Comparison of ENCODE assay signal across 21 cellular contexts in genomic region chr4:65831828-65832227, GRCh38.
"Had no signal": no experiment of that assay in that cellular context is flagged by ENCODE, and none has a peak within 500 bp of the region (broad histone marks: within the 10 kb centered on the region; RNA-seq: fewer than 3 reads in every experiment).

No MANE protein-coding gene starts in this region.

- H3K27ac Mint-ChIP-seq: immature natural killer cell; memory B cell; naive B cell; naive thymus-derived CD8-positive, alpha-beta T cell had no signal

- H3K27ac ChIP-seq: coronary artery, dorsolateral prefrontal cortex, esophagus muscularis mucosa, foreskin keratinocyte, gastroesophageal sphincter, heart left ventricle, hepatocyte, left lung, lower lobe of right lung had no signal

- H3K9me3 Mint-ChIP-seq: memory B cell had no signal

- H3K4me1 ChIP-seq: esophagus muscularis mucosa, foreskin keratinocyte, gastroesophageal sphincter, heart left ventricle, left lung, lower lobe of right lung had no signal

- H3K27me3 Mint-ChIP-seq: memory B cell; naive B cell; naive thymus-derived CD8-positive, alpha-beta T cell had no signal

- H3K4me2 ChIP-seq: hepatocyte had no signal

- H3K4me3 Mint-ChIP-seq: immature natural killer cell; memory B cell; naive B cell; naive thymus-derived CD8-positive, alpha-beta T cell had no signal

- H2AFZ ChIP-seq: hepatocyte had no signal

- DNase-seq: dermis blood vessel endothelial cell; dorsolateral prefrontal cortex; effector CD4-positive, alpha-beta T cell; effector memory CD4-positive, alpha-beta T cell; foreskin keratinocyte; heart left ventricle; hypothalamus; immature natural killer cell; left cardiac atrium; left lung; left ventricle myocardium superior; lower lobe of right lung; mesendoderm; midbrain; naive B cell; naive thymus-derived CD8-positive, alpha-beta T cell had no signal

- H3K9me3 ChIP-seq: esophagus muscularis mucosa, gastroesophageal sphincter, heart left ventricle, left lung, lower lobe of right lung had no signal

- H3K27me3 ChIP-seq: dorsolateral prefrontal cortex, esophagus muscularis mucosa, foreskin keratinocyte, gastroesophageal sphincter, heart left ventricle, hepatocyte, left lung had no signal

- H3K36me3 ChIP-seq: esophagus muscularis mucosa, gastroesophageal sphincter, heart left ventricle, left lung, lower lobe of right lung had no signal

- H3K4me3 ChIP-seq: coronary artery, dorsolateral prefrontal cortex, esophagus muscularis mucosa, gastroesophageal sphincter, heart left ventricle, hepatocyte, left lung, lower lobe of right lung had no signal

- H3K79me2 ChIP-seq: hepatocyte had no signal

- H3K36me3 Mint-ChIP-seq: immature natural killer cell; memory B cell; naive B cell; naive thymus-derived CD8-positive, alpha-beta T cell had no signal

- H3K4me1 Mint-ChIP-seq: immature natural killer cell; memory B cell; naive B cell; naive thymus-derived CD8-positive, alpha-beta T cell had no signal
